In the genomic region with DNA sequence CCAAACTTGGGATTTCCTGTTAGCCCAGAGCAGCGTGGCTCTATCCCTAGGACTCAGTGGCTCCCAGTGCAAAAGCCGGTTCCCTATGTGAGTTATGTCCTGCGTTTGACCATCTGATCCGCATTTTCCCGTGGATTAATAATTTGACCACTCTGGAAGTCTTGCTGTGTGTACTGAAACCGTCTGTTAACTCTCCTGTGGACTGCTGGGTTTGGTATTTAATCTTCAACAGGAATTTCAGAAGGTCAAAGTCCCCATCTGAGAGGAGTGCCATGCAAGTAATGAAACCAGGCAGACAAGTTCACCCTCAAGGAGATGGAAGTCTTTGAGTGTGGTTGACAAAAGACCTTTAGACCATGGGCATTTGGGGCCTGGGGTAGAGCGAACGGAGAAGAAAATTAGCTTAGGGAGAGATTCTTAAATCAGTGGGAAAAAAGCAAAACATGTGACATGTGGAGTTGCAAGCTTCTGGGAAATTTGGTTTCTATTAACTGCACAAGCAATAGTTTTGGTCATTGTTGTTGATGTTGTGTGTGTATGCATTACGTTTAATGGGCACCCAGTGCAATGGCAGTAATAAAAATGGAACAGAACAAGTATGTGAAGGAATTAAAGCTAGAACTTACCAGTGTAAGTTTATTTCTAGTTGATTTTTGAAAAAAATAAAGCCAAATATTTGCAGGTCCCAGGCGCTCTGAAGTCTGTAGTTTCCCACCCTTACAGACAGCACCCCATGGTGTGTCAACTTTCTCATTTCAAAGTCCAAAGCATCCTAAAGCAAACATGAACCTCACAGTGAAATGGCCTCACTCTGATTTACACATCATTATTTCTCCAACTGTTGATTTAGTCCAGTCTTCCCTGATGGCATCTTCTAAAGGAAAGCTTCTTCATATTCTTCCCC, we compare ENCODE assay signal across 1 cellular context.
TF ChIP-seq lines count a peak whose summit lies in the region.

No MANE protein-coding gene starts in this region.

TF ChIP-seq in HepG2, 621 proteins besides CTCF, POLR2A, EP300 and RAD21 (continued from another document):
- TF ChIP-seq, protein P1, sequence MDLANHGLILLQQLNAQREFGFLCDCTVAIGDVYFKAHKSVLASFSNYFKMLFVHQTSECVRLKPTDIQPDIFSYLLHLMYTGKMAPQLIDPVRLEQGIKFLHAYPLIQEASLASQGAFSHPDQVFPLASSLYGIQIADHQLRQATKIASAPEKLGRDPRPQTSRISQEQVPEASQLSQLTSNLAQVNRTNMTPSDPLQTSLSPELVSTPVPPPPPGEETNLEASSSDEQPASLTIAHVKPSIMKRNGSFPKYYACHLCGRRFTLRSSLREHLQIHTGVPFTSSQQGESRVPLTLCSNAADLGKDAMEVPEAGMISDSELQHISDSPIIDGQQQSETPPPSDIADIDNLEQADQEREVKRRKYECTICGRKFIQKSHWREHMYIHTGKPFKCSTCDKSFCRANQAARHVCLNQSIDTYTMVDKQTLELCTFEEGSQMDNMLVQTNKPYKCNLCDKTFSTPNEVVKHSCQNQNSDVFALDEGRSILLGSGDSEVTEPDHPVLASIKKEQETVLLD (CRISPR knock-in tag; IDR thresholded peaks at IDR 0.05; ENCODE audit: low read depth), result no peak
- TF ChIP-seq NFATC3 (CRISPR knock-in tag; IDR thresholded peaks at IDR 0.05) (no peak), HNRNPUL1 (IDR thresholded peaks at IDR 0.05; ENCODE audit: low read depth, low read length) (no peak), ZNF382 (CRISPR knock-in tag; IDR thresholded peaks at IDR 0.05; ENCODE audit: borderline replicate concordance) (no peak), ZNF235 (CRISPR knock-in tag; IDR thresholded peaks at IDR 0.05; ENCODE audit: borderline replicate concordance) (no peak), DNMT3B (CRISPR knock-in tag; conservative IDR thresholded peaks at IDR 0.05) (no peak), MTF2 (CRISPR knock-in tag; IDR thresholded peaks at IDR 0.05; ENCODE audit: borderline replicate concordance) (no peak), ZNF451 (CRISPR knock-in tag; IDR thresholded peaks at IDR 0.05) (no peak), ZFP1 (CRISPR knock-in tag; IDR thresholded peaks at IDR 0.05) (no peak), ASH2L (IDR thresholded peaks at IDR 0.05; ENCODE audit: insufficient read length, low read depth, low read length) (peak; percentile 99), AHR (CRISPR knock-in tag; IDR thresholded peaks at IDR 0.05) (no peak), NAIF1 (CRISPR knock-in tag; IDR thresholded peaks at IDR 0.05; ENCODE audit: borderline replicate concordance) (no peak), ARNTL (CRISPR knock-in tag; IDR thresholded peaks at IDR 0.05) (no peak), FOXC1 (CRISPR knock-in tag; IDR thresholded peaks at IDR 0.05; ENCODE audit: borderline replicate concordance) (no peak), TAF1 (CRISPR knock-in tag; IDR thresholded peaks at IDR 0.05) (peak; percentile 41; the same call in 1 of the 2 replicates), GABPB1 (CRISPR knock-in tag; IDR thresholded peaks at IDR 0.05) (no peak), CEBPB (IDR thresholded peaks at IDR 0.05; ENCODE audit: borderline replicate concordance, low read depth, low read length) (peak; percentile 58; the same call in 1 of the 2 replicates), MED1 (CRISPR knock-in tag; IDR thresholded peaks at IDR 0.05) (peak; percentile 70), ZFP37 (CRISPR knock-in tag; IDR thresholded peaks at IDR 0.05; ENCODE audit: borderline replicate concordance) (no peak), POLR2G (IDR thresholded peaks at IDR 0.05; ENCODE audit: low read depth, low read length) (peak; percentile 64), MEF2D (CRISPR knock-in tag; IDR thresholded peaks at IDR 0.05) (no peak), REL (CRISPR knock-in tag; conservative IDR thresholded peaks at IDR 0.05) (no peak), BRCA1 (CRISPR knock-in tag; IDR thresholded peaks at IDR 0.05) (no peak), SMYD3 (CRISPR knock-in tag; IDR thresholded peaks at IDR 0.05) (no peak), CREB1 (IDR thresholded peaks at IDR 0.05) (no peak), CREB1 (CRISPR knock-in tag; IDR thresholded peaks at IDR 0.05) (peak; percentile 50), ETV6 (CRISPR knock-in tag; conservative IDR thresholded peaks at IDR 0.05) (no peak), PAWR (CRISPR knock-in tag; IDR thresholded peaks at IDR 0.05; ENCODE audit: borderline replicate concordance) (no peak), CHCHD3 (CRISPR knock-in tag; IDR thresholded peaks at IDR 0.05) (no peak)
- TF ChIP-seq, protein P2, sequence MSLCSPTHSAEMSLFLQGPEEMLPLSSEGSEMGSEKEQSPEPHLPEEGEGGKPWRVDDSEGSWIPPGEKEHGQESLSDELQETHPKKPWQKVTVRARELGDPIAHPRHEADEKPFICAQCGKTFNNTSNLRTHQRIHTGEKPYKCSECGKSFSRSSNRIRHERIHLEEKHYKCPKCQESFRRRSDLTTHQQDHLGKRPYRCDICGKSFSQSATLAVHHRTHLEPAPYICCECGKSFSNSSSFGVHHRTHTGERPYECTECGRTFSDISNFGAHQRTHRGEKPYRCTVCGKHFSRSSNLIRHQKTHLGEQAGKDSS (CRISPR knock-in tag; IDR thresholded peaks at IDR 0.05; ENCODE audit: borderline replicate concordance, low read depth), result no peak
- TF ChIP-seq, protein P3, sequence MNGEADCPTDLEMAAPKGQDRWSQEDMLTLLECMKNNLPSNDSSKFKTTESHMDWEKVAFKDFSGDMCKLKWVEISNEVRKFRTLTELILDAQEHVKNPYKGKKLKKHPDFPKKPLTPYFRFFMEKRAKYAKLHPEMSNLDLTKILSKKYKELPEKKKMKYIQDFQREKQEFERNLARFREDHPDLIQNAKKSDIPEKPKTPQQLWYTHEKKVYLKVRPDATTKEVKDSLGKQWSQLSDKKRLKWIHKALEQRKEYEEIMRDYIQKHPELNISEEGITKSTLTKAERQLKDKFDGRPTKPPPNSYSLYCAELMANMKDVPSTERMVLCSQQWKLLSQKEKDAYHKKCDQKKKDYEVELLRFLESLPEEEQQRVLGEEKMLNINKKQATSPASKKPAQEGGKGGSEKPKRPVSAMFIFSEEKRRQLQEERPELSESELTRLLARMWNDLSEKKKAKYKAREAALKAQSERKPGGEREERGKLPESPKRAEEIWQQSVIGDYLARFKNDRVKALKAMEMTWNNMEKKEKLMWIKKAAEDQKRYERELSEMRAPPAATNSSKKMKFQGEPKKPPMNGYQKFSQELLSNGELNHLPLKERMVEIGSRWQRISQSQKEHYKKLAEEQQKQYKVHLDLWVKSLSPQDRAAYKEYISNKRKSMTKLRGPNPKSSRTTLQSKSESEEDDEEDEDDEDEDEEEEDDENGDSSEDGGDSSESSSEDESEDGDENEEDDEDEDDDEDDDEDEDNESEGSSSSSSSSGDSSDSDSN (CRISPR knock-in tag; IDR thresholded peaks at IDR 0.05), result no peak
- TF ChIP-seq, protein P4, sequence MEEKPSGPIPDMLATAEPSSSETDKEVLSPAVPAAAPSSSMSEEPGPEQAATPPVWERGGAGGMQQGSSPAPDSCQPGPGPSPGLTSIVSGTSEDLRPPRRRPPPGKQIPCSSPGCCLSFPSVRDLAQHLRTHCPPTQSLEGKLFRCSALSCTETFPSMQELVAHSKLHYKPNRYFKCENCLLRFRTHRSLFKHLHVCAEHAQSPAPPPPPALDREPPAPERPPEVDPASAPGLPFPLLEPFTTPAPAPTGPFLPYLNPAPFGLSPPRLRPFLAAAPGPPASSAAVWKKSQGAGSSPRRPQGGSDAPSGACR (CRISPR knock-in tag; IDR thresholded peaks at IDR 0.05), result no peak
- TF ChIP-seq, protein P5, sequence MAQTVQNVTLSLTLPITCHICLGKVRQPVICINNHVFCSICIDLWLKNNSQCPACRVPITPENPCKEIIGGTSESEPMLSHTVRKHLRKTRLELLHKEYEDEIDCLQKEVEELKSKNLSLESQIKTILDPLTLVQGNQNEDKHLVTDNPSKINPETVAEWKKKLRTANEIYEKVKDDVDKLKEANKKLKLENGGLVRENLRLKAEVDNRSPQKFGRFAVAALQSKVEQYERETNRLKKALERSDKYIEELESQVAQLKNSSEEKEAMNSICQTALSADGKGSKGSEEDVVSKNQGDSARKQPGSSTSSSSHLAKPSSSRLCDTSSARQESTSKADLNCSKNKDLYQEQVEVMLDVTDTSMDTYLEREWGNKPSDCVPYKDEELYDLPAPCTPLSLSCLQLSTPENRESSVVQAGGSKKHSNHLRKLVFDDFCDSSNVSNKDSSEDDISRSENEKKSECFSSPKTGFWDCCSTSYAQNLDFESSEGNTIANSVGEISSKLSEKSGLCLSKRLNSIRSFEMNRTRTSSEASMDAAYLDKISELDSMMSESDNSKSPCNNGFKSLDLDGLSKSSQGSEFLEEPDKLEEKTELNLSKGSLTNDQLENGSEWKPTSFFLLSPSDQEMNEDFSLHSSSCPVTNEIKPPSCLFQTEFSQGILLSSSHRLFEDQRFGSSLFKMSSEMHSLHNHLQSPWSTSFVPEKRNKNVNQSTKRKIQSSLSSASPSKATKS (CRISPR knock-in tag; IDR thresholded peaks at IDR 0.05), result no peak
- TF ChIP-seq, protein P6, sequence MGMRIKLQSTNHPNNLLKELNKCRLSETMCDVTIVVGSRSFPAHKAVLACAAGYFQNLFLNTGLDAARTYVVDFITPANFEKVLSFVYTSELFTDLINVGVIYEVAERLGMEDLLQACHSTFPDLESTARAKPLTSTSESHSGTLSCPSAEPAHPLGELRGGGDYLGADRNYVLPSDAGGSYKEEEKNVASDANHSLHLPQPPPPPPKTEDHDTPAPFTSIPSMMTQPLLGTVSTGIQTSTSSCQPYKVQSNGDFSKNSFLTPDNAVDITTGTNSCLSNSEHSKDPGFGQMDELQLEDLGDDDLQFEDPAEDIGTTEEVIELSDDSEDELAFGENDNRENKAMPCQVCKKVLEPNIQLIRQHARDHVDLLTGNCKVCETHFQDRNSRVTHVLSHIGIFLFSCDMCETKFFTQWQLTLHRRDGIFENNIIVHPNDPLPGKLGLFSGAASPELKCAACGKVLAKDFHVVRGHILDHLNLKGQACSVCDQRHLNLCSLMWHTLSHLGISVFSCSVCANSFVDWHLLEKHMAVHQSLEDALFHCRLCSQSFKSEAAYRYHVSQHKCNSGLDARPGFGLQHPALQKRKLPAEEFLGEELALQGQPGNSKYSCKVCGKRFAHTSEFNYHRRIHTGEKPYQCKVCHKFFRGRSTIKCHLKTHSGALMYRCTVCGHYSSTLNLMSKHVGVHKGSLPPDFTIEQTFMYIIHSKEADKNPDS (CRISPR knock-in tag; IDR thresholded peaks at IDR 0.05), result no peak
- TF ChIP-seq, protein P7, sequence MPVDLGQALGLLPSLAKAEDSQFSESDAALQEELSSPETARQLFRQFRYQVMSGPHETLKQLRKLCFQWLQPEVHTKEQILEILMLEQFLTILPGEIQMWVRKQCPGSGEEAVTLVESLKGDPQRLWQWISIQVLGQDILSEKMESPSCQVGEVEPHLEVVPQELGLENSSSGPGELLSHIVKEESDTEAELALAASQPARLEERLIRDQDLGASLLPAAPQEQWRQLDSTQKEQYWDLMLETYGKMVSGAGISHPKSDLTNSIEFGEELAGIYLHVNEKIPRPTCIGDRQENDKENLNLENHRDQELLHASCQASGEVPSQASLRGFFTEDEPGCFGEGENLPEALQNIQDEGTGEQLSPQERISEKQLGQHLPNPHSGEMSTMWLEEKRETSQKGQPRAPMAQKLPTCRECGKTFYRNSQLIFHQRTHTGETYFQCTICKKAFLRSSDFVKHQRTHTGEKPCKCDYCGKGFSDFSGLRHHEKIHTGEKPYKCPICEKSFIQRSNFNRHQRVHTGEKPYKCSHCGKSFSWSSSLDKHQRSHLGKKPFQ (CRISPR knock-in tag; IDR thresholded peaks at IDR 0.05; ENCODE audit: insufficient replicate concordance), result no peak
- TF ChIP-seq, protein P8, sequence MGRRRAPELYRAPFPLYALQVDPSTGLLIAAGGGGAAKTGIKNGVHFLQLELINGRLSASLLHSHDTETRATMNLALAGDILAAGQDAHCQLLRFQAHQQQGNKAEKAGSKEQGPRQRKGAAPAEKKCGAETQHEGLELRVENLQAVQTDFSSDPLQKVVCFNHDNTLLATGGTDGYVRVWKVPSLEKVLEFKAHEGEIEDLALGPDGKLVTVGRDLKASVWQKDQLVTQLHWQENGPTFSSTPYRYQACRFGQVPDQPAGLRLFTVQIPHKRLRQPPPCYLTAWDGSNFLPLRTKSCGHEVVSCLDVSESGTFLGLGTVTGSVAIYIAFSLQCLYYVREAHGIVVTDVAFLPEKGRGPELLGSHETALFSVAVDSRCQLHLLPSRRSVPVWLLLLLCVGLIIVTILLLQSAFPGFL (CRISPR knock-in tag; IDR thresholded peaks at IDR 0.05), result no peak
- TF ChIP-seq, protein P9, sequence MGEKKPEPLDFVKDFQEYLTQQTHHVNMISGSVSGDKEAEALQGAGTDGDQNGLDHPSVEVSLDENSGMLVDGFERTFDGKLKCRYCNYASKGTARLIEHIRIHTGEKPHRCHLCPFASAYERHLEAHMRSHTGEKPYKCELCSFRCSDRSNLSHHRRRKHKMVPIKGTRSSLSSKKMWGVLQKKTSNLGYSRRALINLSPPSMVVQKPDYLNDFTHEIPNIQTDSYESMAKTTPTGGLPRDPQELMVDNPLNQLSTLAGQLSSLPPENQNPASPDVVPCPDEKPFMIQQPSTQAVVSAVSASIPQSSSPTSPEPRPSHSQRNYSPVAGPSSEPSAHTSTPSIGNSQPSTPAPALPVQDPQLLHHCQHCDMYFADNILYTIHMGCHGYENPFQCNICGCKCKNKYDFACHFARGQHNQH (CRISPR knock-in tag; IDR thresholded peaks at IDR 0.05), result no peak
- TF ChIP-seq, protein P10, sequence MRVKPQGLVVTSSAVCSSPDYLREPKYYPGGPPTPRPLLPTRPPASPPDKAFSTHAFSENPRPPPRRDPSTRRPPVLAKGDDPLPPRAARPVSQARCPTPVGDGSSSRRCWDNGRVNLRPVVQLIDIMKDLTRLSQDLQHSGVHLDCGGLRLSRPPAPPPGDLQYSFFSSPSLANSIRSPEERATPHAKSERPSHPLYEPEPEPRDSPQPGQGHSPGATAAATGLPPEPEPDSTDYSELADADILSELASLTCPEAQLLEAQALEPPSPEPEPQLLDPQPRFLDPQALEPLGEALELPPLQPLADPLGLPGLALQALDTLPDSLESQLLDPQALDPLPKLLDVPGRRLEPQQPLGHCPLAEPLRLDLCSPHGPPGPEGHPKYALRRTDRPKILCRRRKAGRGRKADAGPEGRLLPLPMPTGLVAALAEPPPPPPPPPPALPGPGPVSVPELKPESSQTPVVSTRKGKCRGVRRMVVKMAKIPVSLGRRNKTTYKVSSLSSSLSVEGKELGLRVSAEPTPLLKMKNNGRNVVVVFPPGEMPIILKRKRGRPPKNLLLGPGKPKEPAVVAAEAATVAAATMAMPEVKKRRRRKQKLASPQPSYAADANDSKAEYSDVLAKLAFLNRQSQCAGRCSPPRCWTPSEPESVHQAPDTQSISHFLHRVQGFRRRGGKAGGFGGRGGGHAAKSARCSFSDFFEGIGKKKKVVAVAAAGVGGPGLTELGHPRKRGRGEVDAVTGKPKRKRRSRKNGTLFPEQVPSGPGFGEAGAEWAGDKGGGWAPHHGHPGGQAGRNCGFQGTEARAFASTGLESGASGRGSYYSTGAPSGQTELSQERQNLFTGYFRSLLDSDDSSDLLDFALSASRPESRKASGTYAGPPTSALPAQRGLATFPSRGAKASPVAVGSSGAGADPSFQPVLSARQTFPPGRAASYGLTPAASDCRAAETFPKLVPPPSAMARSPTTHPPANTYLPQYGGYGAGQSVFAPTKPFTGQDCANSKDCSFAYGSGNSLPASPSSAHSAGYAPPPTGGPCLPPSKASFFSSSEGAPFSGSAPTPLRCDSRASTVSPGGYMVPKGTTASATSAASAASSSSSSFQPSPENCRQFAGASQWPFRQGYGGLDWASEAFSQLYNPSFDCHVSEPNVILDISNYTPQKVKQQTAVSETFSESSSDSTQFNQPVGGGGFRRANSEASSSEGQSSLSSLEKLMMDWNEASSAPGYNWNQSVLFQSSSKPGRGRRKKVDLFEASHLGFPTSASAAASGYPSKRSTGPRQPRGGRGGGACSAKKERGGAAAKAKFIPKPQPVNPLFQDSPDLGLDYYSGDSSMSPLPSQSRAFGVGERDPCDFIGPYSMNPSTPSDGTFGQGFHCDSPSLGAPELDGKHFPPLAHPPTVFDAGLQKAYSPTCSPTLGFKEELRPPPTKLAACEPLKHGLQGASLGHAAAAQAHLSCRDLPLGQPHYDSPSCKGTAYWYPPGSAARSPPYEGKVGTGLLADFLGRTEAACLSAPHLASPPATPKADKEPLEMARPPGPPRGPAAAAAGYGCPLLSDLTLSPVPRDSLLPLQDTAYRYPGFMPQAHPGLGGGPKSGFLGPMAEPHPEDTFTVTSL (CRISPR knock-in tag; IDR thresholded peaks at IDR 0.05; ENCODE audit: borderline replicate concordance), result peak; percentile 87; the same call in 1 of the 2 replicates
TF ChIP-seq in HepG2: peak in this region for 150.
